Comparison of ENCODE assay signal across 9 cellular contexts in the genomic region with DNA sequence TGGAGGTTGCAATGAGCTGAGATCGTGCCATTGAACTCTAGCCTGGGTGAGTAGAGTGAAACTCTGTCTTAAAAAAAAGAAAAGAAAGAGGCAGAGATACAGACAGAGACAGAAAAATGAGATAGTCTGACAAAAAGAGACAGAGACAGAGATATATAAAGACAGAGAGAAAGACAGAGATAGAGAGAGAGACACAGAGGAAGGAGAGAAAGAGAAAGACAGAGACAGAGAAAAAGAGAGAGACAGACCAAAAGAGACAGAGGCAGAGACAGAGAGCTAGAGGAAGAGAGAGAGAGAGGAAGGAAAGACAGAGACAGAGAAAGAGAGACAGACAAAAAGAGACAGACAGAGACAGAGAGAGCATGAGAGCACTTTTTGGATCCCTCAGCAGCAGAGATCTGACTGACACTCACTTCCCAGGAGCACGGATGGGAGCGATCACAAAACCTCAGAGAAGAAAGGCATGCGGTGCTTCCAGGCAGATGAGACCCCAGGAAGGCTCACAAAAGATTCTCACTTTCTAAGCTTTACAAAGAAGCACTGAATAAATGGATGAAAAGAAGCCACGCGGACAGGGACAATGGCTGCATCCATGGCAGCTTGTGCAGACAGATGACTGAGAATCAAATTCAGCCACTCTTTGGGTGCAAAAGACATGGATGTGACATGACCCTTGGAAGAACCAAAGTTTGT. TPM values are rescaled to one million over a fixed set of nuclear protein-coding genes. Genes with fewer than 3 reads are reported as not detected.
"Had no signal": no experiment of that assay in that cellular context is flagged by ENCODE, and none has a peak within 500 bp of the region (broad histone marks: within the 10 kb centered on the region; RNA-seq: fewer than 3 reads in every experiment).

No MANE protein-coding gene starts in this region.

- H3K9me3 Mint-ChIP-seq: H9 had no signal

- DNase-seq: GOT3, H9, HCEC 1CT, IMR-90, KG1 had no signal

- FAIRE-seq: H54, K562 had no signal

- H3K4me3 Mint-ChIP-seq: H9 had no signal

- ATAC-seq: K562 had no signal

- H3K4me3 ChIP-seq: K562 had no signal

- H3K27ac ChIP-seq: HL-60 had no signal

RNA-seq across cellular contexts. Expression of gene HS3ST2, which starts 38.6 kb away (rescaled TPM):
- total RNA-seq: HT1080, IMR-90, K562 had no signal
- polyA plus RNA-seq: IMR-90, K562 had no signal
